8 cellular contexts compared by ENCODE assay signal in genomic region chr9:6412572-6413364, GRCh38. TPM values are rescaled to one million over a fixed set of nuclear protein-coding genes. Genes with fewer than 3 reads are reported as not detected.
A peak's percentile ranks its signal among the peaks of the same experiment; 100 is the strongest.
DNase-seq lines count a peak whose midpoint lies in the region; ATAC-seq and TF ChIP-seq lines count a peak whose summit lies in the region.

A gene with protein sequence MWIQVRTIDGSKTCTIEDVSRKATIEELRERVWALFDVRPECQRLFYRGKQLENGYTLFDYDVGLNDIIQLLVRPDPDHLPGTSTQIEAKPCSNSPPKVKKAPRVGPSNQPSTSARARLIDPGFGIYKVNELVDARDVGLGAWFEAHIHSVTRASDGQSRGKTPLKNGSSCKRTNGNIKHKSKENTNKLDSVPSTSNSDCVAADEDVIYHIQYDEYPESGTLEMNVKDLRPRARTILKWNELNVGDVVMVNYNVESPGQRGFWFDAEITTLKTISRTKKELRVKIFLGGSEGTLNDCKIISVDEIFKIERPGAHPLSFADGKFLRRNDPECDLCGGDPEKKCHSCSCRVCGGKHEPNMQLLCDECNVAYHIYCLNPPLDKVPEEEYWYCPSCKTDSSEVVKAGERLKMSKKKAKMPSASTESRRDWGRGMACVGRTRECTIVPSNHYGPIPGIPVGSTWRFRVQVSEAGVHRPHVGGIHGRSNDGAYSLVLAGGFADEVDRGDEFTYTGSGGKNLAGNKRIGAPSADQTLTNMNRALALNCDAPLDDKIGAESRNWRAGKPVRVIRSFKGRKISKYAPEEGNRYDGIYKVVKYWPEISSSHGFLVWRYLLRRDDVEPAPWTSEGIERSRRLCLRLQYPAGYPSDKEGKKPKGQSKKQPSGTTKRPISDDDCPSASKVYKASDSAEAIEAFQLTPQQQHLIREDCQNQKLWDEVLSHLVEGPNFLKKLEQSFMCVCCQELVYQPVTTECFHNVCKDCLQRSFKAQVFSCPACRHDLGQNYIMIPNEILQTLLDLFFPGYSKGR (plus strand): TSS chr9:6413199. CDS start chr9:6413491, 292 bp downstream.

- DNase-seq in GM13976 (ENCODE audit: low spot score) (peak; percentile 98), NCI-H146 treated with DMSO at 0.1 percent for 48 hours (lab: John Stamatoyannopoulos, UW; ENCODE audit: unreplicated experiment) (peak; percentile 95), amniotic stem cell (lab: John Stamatoyannopoulos, UW) (peak; percentile 94), left ventricle myocardium inferior (peak; percentile 99), prostate gland (ENCODE audit: low spot score) (peak; percentile 98)

- intact Hi-C loops in T-helper 1 cell treated with Interleukin-12 subunit alpha and Interleukin-12 subunit beta and Interleukin-4 antibody, amounts not matched to agents 30 ng/mL and 1 ng/mL, for 36 hours (cut with micrococcal nuclease) = loop anchor here (1.0 to 10.0 kb wide), 17 partner anchors 17 to 1672 kb away; partner anchors contain the start of genes AK3, ERMP1, KDM4C and RANBP6
- intact Hi-C loops in left ventricle myocardium inferior (cut with micrococcal nuclease) (no loop called here), prostate gland (cut with DNase I) (loop anchor here (5.0 to 10.0 kb wide), 3 partner anchors 270 to 788 kb away; partner anchors contain the start of genes KDM4C and RIC1)

- peak; percentile 8 for TF ChIP-seq CTCF in GM13976 (IDR thresholded peaks at IDR 0.05; ENCODE audit: borderline replicate concordance, control extremely low read depth, extremely low read depth, insufficient read depth, missing control alignments)
- no peak for TF ChIP-seq CTCF in left ventricle myocardium inferior (IDR thresholded peaks at IDR 0.05; ENCODE audit: borderline replicate concordance)
- peak in 1 of 4 experiments; percentile 2 for TF ChIP-seq CTCF in prostate gland (IDR thresholded peaks at IDR 0.05)

- H3K9me3 ChIP-seq in left ventricle myocardium inferior (replicated peaks) (no peaks in the 10 kb centered on the region), prostate gland (no peaks in the 10 kb centered on the region)

- peak within 1 kb of the TSS; percentile 86 for H3K4me3 ChIP-seq in left ventricle myocardium inferior
- H3K4me3 ChIP-seq in prostate gland = peak within 1 kb of the TSS; percentile 71 to 94
- H3K4me3 ChIP-seq in urinary bladder (ENCODE audit: low read depth, low read length) = peak within 1 kb of the TSS; percentile 100

- 1% methylated on average over 56 of the region's 80 CpGs for WGBS in prostate gland
- under 1% methylated on average over 80 of the region's 80 CpGs for WGBS in urinary bladder

- peak; percentile 84 for TF ChIP-seq POLR2A in prostate gland (IDR thresholded peaks at IDR 0.05)

- peak; percentile 82 for ATAC-seq in HG02870 (IDR thresholded peaks at IDR 0.05; ENCODE audit: unreplicated experiment)

- H3K4me1 ChIP-seq in left ventricle myocardium inferior = peaks cover 44% of the 10 kb centered on the region
- H3K4me1 ChIP-seq in prostate gland (replicated peaks) = peaks cover 3% of the 10 kb centered on the region
- peaks cover 4% of the 10 kb centered on the region for H3K4me1 ChIP-seq in urinary bladder (ENCODE audit: insufficient read depth)

- H3K36me3 ChIP-seq in left ventricle myocardium inferior = no peaks in the 10 kb centered on the region
- H3K36me3 ChIP-seq in prostate gland = no peaks in the 10 kb centered on the region
- H3K36me3 ChIP-seq in urinary bladder (ENCODE audit: insufficient read depth) = no peaks in the 10 kb centered on the region

- H3K27ac ChIP-seq in left ventricle myocardium inferior (replicated peaks) (peak within 1 kb of the TSS; percentile 93), prostate gland (peak within 1 kb of the TSS; percentile 80 to 84), urinary bladder (ENCODE audit: low read depth) (peak within 1 kb of the TSS; percentile 89)

- peaks cover 2% of the 10 kb centered on the region for H3K27me3 ChIP-seq in left ventricle myocardium inferior (ENCODE audit: low read depth)
- H3K27me3 ChIP-seq in prostate gland (replicated peaks; ENCODE audit: insufficient read depth) = no peaks in the 10 kb centered on the region

- in situ Hi-C loops in GM13976 (cut with MboI; ENCODE audit: low sequenced_read_pairs, unreplicated experiment) = no loop called here

RNA-seq across cellular contexts. Expression of the gene that starts here (rescaled TPM):
- 82.0 and 85.1 TPM in 2 replicates for total RNA-seq in T-helper 1 cell treated with Interleukin-12 subunit alpha and Interleukin-12 subunit beta and Interleukin-4 antibody, amounts not matched to agents 30 ng/mL and 1 ng/mL, for 36 hours
- total RNA-seq in left ventricle myocardium inferior (14.1 TPM), prostate gland (10 to 100 TPM; 41.9 to 52.1 TPM), urinary bladder (117 TPM)
- 22.3 TPM for polyA plus RNA-seq in urinary bladder

Comparison
In these comparisons a context has a peak if more than half of its experiments do, and no peak if none do; other contexts are left out.
1. Peak in every context shown above with its lines: DNase-seq, ATAC-seq, H3K4me3 ChIP-seq and H3K27ac ChIP-seq.